ENCODE assay signal across 1 cellular context in genomic region chr1:153693466-153693865, GRCh38.
TF ChIP-seq lines count a peak whose summit lies in the region.

No MANE protein-coding gene starts in this region.

TF ChIP-seq in GM12878, 131 proteins besides CTCF, POLR2A, EP300 and RAD21:
- TF ChIP-seq ZNF274 (IDR thresholded peaks at IDR 0.05; ENCODE audit: insufficient read depth, insufficient read length) = no peak
- no peak for TF ChIP-seq FOS (IDR thresholded peaks at IDR 0.05; ENCODE audit: borderline replicate concordance, extremely low read depth, insufficient read length)
- TF ChIP-seq TAF1 (IDR thresholded peaks at IDR 0.05; ENCODE audit: borderline replicate concordance, low read depth, low read length) = no peak
- TF ChIP-seq KDM1A (IDR thresholded peaks at IDR 0.05; ENCODE audit: borderline replicate concordance) = no peak
- no peak for TF ChIP-seq SMC3 (IDR thresholded peaks at IDR 0.05; ENCODE audit: borderline replicate concordance, low read length)
- no peak for TF ChIP-seq CREB1 (IDR thresholded peaks at IDR 0.05; ENCODE audit: low read depth)
- no peak for TF ChIP-seq POU2F2 (IDR thresholded peaks at IDR 0.05; ENCODE audit: borderline replicate concordance, low read depth, low read length)
- TF ChIP-seq MAX (IDR thresholded peaks at IDR 0.05; ENCODE audit: low read depth, low read length) = no peak
- TF ChIP-seq RELA (IDR thresholded peaks at IDR 0.05; ENCODE audit: borderline replicate concordance, partially characterized antibody) = no peak
- TF ChIP-seq SUZ12 (IDR thresholded peaks at IDR 0.05; ENCODE audit: unreplicated experiment) = no peak
- no peak for TF ChIP-seq WRNIP1 (IDR thresholded peaks at IDR 0.05; ENCODE audit: borderline replicate concordance, low read depth, low read length)
- TF ChIP-seq GABPA (IDR thresholded peaks at IDR 0.05; ENCODE audit: low read depth) = no peak
- TF ChIP-seq BMI1 (IDR thresholded peaks at IDR 0.05; ENCODE audit: borderline replicate concordance) = no peak
- no peak for TF ChIP-seq E2F4 (IDR thresholded peaks at IDR 0.05; ENCODE audit: low read depth, low read length)
- TF ChIP-seq ZSCAN29 (IDR thresholded peaks at IDR 0.05) = no peak
- TF ChIP-seq CBX3 (IDR thresholded peaks at IDR 0.05; ENCODE audit: borderline replicate concordance, low read depth) = no peak
- no peak for TF ChIP-seq ZZZ3 (IDR thresholded peaks at IDR 0.05; ENCODE audit: control insufficient read depth, insufficient read length, low read depth)
- no peak for TF ChIP-seq PBX3 (IDR thresholded peaks at IDR 0.05; ENCODE audit: insufficient replicate concordance, low read depth, low read length)
- no peak for TF ChIP-seq ATF7 (IDR thresholded peaks at IDR 0.05; ENCODE audit: low read depth)
- TF ChIP-seq TBL1XR1 (IDR thresholded peaks at IDR 0.05; ENCODE audit: low read depth, low read length) = no peak
